Comparison of ENCODE assay signal across 6 cellular contexts in the genomic region with DNA sequence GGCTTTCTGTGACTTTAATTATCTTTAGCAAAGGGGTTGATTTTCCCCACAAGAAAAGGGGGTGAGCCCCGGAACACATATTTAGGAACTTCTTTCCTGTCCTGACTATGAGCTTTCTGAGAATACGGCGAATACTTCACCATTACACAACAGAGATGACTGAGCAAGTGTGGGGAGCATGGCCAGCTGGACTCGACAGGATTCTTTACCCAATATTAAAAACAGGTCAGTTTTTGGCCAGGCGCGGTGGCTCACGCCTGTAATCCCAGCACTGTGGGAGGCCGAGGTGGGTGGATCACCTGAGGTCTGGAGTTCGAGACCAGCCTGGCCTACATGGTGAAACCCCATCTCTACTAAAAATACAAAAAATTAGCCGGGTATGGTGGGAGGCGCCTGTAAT.
DNase-seq lines count a peak whose midpoint lies in the region; ATAC-seq and TF ChIP-seq lines count a peak whose summit lies in the region.
"Not testable (repeated sequence)": the region's sequence is repeated elsewhere in the genome, so short reads cannot be mapped to it uniquely, and the experiment has no call there.

No MANE protein-coding gene starts in this region.

- in situ Hi-C loops in GM23248 (cut with MboI), result not testable (repeated sequence)

- H3K4me1 ChIP-seq in GM23248 (ENCODE audit: insufficient read depth), result peaks cover 19% of the 10 kb centered on the region

- H3K9ac ChIP-seq in GM23248, result not testable (repeated sequence)

- H3K27me3 ChIP-seq in GM23248 (replicated peaks; ENCODE audit: insufficient read depth), result not testable (repeated sequence)

- peak; percentile 41 for ATAC-seq in sciatic nerve

- H3K9me3 Mint-ChIP-seq in chondrocyte (ENCODE audit: low read depth), result not testable (repeated sequence)

- H3K4me1 Mint-ChIP-seq in chondrocyte (ENCODE audit: low read depth), result peaks cover 36% of the 10 kb centered on the region

- CTCF ChIA-PET in RWPE1 (lab: Yijun Ruan, JAX), result interaction anchor here (0.9 kb wide), 1 partner anchor 153 kb away, joined by 6 read pairs; no protein-coding TSS in a partner anchor

- 38 to 46% methylated on average over 11 of the region's 11 CpGs for WGBS in GM23248 (ENCODE audit: low coverage in 1 of 2, low lambda C conversion rate in 2 of 2, missing lambda C conversion rate in 2 of 2), 2 experiments

- not testable (repeated sequence) for H3K27ac ChIP-seq in GM23248
- peak overlapping the region; percentile 45 for H3K27ac ChIP-seq in RWPE1

- not testable (repeated sequence) for H3K9me2 ChIP-seq in GM23248 (ENCODE audit: insufficient read depth)

- not testable (repeated sequence) for H3K9me3 ChIP-seq in GM23248 (ENCODE audit: low read depth)

- DNase-seq in GM23248 (peak; percentile 70), chondrocyte (ENCODE audit: low spot score) (peak; percentile 38), fibroblast of gingiva (ENCODE audit: low read depth) (peak; percentile 78), cardiac septum (ENCODE audit: low spot score) (peak; percentile 0)
- DNase-seq in RWPE1 (ENCODE audit: low spot score); sciatic nerve (ENCODE audit: low spot score): not testable (repeated sequence)

- TF ChIP-seq CTCF in RWPE1 (conservative IDR thresholded peaks at IDR 0.05; ENCODE audit: low read depth); chondrocyte (IDR thresholded peaks at IDR 0.05): not testable (repeated sequence)

- intact Hi-C loops in cardiac septum (cut with DNase I); sciatic nerve (cut with DNase I): not testable (repeated sequence)

- H4K20me1 ChIP-seq in GM23248 (ENCODE audit: insufficient read depth), result not testable (repeated sequence)

- H3F3A ChIP-seq in GM23248 (ENCODE audit: insufficient read depth), result peaks cover 27% of the 10 kb centered on the region

- not testable (repeated sequence) for H3K4me3 Mint-ChIP-seq in chondrocyte (ENCODE audit: unreplicated experiment)

- H3K79me2 ChIP-seq in GM23248 (ENCODE audit: insufficient read depth), result not testable (repeated sequence)

- POLR2A ChIA-PET in RWPE1 (lab: Yijun Ruan, JAX; ENCODE audit: low non-redundant PET), result not testable (repeated sequence)

- H3K27ac Mint-ChIP-seq in chondrocyte (ENCODE audit: unreplicated experiment), result not testable (repeated sequence)

- not testable (repeated sequence) for H3K4me2 ChIP-seq in GM23248 (ENCODE audit: unreplicated experiment)

- H3K36me3 ChIP-seq in GM23248 (ENCODE audit: low read depth), result not testable (repeated sequence)

- H3K36me3 Mint-ChIP-seq in chondrocyte (ENCODE audit: low read depth), result not testable (repeated sequence)

- H3K27me3 Mint-ChIP-seq in chondrocyte (ENCODE audit: low read depth), result not testable (repeated sequence)

- H2AFZ ChIP-seq in GM23248, result not testable (repeated sequence)

- not testable (repeated sequence) for H3K4me3 ChIP-seq in GM23248
